ENCODE assay signal across 1 cellular context in the genomic region with DNA sequence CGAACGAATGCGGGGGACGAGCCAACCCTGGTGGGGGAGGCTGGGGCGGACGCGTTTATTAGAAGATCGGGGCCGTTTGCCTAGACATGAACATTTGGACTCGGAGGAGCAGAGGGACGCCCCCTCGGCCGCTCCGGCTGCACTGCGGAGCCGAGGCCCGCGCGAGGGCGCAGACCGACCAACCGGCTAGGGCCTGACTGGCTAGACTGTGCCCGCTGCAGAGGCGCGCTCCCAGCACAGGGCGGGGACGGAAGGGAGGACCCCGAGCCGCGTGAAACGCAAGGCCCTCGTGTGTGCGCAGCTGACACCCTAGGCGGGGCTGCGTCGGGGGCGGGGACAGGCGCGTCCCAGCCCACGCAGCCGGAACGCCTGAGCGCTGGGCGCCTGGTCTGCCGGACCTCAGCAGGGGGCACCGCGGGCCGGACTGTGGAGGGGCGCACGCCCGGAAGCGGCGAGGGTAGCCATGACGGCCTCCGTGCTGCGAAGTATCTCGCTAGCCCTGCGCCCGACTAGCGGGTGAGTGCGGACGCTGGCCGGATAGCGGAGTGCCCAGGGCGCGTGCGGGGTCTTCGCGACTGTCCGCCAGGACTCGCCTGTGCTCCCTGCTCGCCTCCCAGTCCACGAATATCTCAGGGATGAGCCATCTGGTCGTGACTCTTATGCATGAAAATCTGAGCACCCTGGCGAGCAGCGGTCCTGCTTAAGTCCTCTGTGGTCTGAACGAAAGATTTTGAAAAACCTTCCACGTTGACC.
TF ChIP-seq lines count a peak whose summit lies in the region.

A gene (plus strand): TSS at position 454 of the 753 bp plus-strand sequence. CDS start 10 bp downstream, at position 464.

TF ChIP-seq in GM12878, 131 proteins besides CTCF, POLR2A, EP300 and RAD21 (continued from another document):
- TF ChIP-seq, protein P1, sequence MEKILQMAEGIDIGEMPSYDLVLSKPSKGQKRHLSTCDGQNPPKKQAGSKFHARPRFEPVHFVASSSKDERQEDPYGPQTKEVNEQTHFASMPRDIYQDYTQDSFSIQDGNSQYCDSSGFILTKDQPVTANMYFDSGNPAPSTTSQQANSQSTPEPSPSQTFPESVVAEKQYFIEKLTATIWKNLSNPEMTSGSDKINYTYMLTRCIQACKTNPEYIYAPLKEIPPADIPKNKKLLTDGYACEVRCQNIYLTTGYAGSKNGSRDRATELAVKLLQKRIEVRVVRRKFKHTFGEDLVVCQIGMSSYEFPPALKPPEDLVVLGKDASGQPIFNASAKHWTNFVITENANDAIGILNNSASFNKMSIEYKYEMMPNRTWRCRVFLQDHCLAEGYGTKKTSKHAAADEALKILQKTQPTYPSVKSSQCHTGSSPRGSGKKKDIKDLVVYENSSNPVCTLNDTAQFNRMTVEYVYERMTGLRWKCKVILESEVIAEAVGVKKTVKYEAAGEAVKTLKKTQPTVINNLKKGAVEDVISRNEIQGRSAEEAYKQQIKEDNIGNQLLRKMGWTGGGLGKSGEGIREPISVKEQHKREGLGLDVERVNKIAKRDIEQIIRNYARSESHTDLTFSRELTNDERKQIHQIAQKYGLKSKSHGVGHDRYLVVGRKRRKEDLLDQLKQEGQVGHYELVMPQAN (conservative IDR thresholded peaks at IDR 0.05) = peak; percentile 65
- TF ChIP-seq, protein P2, sequence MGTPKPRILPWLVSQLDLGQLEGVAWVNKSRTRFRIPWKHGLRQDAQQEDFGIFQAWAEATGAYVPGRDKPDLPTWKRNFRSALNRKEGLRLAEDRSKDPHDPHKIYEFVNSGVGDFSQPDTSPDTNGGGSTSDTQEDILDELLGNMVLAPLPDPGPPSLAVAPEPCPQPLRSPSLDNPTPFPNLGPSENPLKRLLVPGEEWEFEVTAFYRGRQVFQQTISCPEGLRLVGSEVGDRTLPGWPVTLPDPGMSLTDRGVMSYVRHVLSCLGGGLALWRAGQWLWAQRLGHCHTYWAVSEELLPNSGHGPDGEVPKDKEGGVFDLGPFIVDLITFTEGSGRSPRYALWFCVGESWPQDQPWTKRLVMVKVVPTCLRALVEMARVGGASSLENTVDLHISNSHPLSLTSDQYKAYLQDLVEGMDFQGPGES (IDR thresholded peaks at IDR 0.05) = peak; percentile 66; the same call in 1 of the 2 replicates
- TF ChIP-seq, protein P3, sequence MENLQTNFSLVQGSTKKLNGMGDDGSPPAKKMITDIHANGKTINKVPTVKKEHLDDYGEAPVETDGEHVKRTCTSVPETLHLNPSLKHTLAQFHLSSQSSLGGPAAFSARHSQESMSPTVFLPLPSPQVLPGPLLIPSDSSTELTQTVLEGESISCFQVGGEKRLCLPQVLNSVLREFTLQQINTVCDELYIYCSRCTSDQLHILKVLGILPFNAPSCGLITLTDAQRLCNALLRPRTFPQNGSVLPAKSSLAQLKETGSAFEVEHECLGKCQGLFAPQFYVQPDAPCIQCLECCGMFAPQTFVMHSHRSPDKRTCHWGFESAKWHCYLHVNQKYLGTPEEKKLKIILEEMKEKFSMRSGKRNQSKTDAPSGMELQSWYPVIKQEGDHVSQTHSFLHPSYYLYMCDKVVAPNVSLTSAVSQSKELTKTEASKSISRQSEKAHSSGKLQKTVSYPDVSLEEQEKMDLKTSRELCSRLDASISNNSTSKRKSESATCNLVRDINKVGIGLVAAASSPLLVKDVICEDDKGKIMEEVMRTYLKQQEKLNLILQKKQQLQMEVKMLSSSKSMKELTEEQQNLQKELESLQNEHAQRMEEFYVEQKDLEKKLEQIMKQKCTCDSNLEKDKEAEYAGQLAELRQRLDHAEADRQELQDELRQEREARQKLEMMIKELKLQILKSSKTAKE (IDR thresholded peaks at IDR 0.05; ENCODE audit: low read depth, poor library complexity, severe bottlenecking) = no peak
- TF ChIP-seq SMAD5 (IDR thresholded peaks at IDR 0.05; ENCODE audit: low read depth) (peak; percentile 92), HDAC2 (IDR thresholded peaks at IDR 0.05) (no peak), EZH2 (IDR thresholded peaks at IDR 0.05; ENCODE audit: borderline replicate concordance, control insufficient read depth, low read depth, low read length) (no peak), CREM (IDR thresholded peaks at IDR 0.05; ENCODE audit: low read depth) (peak; percentile 83), JUNB (IDR thresholded peaks at IDR 0.05) (no peak), NR2C2 (IDR thresholded peaks at IDR 0.05; ENCODE audit: borderline replicate concordance, control insufficient read depth, insufficient read length, low read depth) (no peak), RUNX3 (IDR thresholded peaks at IDR 0.05; ENCODE audit: low read length) (peak; percentile 84), ZBED1 (IDR thresholded peaks at IDR 0.05; ENCODE audit: borderline replicate concordance) (peak; percentile 73; the same call in 1 of the 2 replicates), ZNF274 (IDR thresholded peaks at IDR 0.05; ENCODE audit: insufficient read depth, insufficient read length) (no peak), NFYA (IDR thresholded peaks at IDR 0.05; ENCODE audit: borderline replicate concordance, low read depth, low read length) (no peak), POU2F2 (IDR thresholded peaks at IDR 0.05; ENCODE audit: borderline replicate concordance, low read depth, low read length) (peak; percentile 90), CBX3 (IDR thresholded peaks at IDR 0.05; ENCODE audit: borderline replicate concordance, low read depth) (no peak), ETV6 (conservative IDR thresholded peaks at IDR 0.05 in 1 of 2, IDR thresholded peaks at IDR 0.05 in 1 of 2; ENCODE audit: borderline replicate concordance in 1 of 2, low read depth in 1 of 2) (peak in 1 of 2 experiments; percentile 44; a peak in 1 of 4 replicates), TARDBP (IDR thresholded peaks at IDR 0.05; ENCODE audit: borderline replicate concordance) (peak; percentile 91), MYB (IDR thresholded peaks at IDR 0.05; ENCODE audit: borderline replicate concordance, low read depth, low read length) (no peak), SREBF1 (IDR thresholded peaks at IDR 0.05; ENCODE audit: low read length) (peak; percentile 79), ATF7 (IDR thresholded peaks at IDR 0.05; ENCODE audit: low read depth) (no peak), YBX1 (IDR thresholded peaks at IDR 0.05) (no peak), NFXL1 (IDR thresholded peaks at IDR 0.05; ENCODE audit: borderline replicate concordance) (no peak), RFX5 (IDR thresholded peaks at IDR 0.05; ENCODE audit: low read depth, low read length) (peak; percentile 66; the same call in 1 of the 2 replicates), MTA2 (IDR thresholded peaks at IDR 0.05; ENCODE audit: low read depth) (no peak), STAT1 (conservative IDR thresholded peaks at IDR 0.05) (peak; percentile 61; the same call in 1 of the 2 replicates), RCOR1 (conservative IDR thresholded peaks at IDR 0.05; ENCODE audit: low read depth, low read length) (peak; percentile 91), MXI1 (IDR thresholded peaks at IDR 0.05; ENCODE audit: low read depth, low read length) (peak; percentile 93), ZNF217 (IDR thresholded peaks at IDR 0.05) (no peak), POLR2AphosphoS2 (IDR thresholded peaks at IDR 0.05; ENCODE audit: low read depth, low read length) (peak; percentile 99)
- TF ChIP-seq, protein P4, sequence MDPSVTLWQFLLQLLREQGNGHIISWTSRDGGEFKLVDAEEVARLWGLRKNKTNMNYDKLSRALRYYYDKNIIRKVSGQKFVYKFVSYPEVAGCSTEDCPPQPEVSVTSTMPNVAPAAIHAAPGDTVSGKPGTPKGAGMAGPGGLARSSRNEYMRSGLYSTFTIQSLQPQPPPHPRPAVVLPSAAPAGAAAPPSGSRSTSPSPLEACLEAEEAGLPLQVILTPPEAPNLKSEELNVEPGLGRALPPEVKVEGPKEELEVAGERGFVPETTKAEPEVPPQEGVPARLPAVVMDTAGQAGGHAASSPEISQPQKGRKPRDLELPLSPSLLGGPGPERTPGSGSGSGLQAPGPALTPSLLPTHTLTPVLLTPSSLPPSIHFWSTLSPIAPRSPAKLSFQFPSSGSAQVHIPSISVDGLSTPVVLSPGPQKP (IDR thresholded peaks at IDR 0.05; ENCODE audit: low read depth, low read length) = peak; percentile 89
- TF ChIP-seq, protein P5, sequence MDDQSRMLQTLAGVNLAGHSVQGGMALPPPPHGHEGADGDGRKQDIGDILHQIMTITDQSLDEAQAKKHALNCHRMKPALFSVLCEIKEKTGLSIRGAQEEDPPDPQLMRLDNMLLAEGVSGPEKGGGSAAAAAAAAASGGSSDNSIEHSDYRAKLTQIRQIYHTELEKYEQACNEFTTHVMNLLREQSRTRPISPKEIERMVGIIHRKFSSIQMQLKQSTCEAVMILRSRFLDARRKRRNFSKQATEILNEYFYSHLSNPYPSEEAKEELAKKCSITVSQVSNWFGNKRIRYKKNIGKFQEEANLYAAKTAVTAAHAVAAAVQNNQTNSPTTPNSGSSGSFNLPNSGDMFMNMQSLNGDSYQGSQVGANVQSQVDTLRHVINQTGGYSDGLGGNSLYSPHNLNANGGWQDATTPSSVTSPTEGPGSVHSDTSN (IDR thresholded peaks at IDR 0.05; ENCODE audit: insufficient replicate concordance, low read depth, low read length) = no peak
- TF ChIP-seq, protein P6, sequence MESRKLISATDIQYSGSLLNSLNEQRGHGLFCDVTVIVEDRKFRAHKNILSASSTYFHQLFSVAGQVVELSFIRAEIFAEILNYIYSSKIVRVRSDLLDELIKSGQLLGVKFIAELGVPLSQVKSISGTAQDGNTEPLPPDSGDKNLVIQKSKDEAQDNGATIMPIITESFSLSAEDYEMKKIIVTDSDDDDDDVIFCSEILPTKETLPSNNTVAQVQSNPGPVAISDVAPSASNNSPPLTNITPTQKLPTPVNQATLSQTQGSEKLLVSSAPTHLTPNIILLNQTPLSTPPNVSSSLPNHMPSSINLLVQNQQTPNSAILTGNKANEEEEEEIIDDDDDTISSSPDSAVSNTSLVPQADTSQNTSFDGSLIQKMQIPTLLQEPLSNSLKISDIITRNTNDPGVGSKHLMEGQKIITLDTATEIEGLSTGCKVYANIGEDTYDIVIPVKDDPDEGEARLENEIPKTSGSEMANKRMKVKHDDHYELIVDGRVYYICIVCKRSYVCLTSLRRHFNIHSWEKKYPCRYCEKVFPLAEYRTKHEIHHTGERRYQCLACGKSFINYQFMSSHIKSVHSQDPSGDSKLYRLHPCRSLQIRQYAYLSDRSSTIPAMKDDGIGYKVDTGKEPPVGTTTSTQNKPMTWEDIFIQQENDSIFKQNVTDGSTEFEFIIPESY (IDR thresholded peaks at IDR 0.05) = no peak
TF ChIP-seq in GM12878: peak in this region for 78.
